Comparison of ENCODE assay signal across 18 cellular contexts in genomic region chr4:1959104-1959384, GRCh38.
"Had no signal": no experiment of that assay in that cellular context is flagged by ENCODE, and none has a peak within 500 bp of the region (broad histone marks: within the 10 kb centered on the region; RNA-seq: fewer than 3 reads in every experiment).

No MANE protein-coding gene starts in this region.

- DNase-seq: activated CD4-positive, alpha-beta memory T cell treated with anti-CD3 and anti-CD28 coated beads, Interleukin-2, amount 10 ng/mL, durations not matched to agents 7 days and 5 days; activated effector memory CD4-positive, alpha-beta T cell treated with Interleukin-2 at 50 U/mL for 16 hours; activated naive CD4-positive, alpha-beta T cell treated with anti-CD3 and anti-CD28 coated beads, Interleukin-2, amount 50 U/mL, for 16 hours; activated T-cell treated with anti-CD3 and anti-CD28 coated beads, Interleukin-2, amount 50 U/mL, for 4 hours; amniotic stem cell; body of pancreas; dermis blood vessel endothelial cell; islet precursor cell; mucosa of descending colon; naive thymus-derived CD4-positive, alpha-beta T cell; nucleus accumbens; right cardiac atrium; stimulated activated CD4-positive, alpha-beta T cell treated with anti-CD3 and anti-CD28 coated beads, Interleukin-15, amount 100 ng/mL, for 24 hours; stimulated activated CD4-positive, alpha-beta T cell treated with anti-CD3 and anti-CD28 coated beads, Interleukin-4, amount 100 ng/mL, for 1 hour; stimulated activated naive B cell treated with anti-CD40 and anti-IgM and Interleukin-4, amounts not matched to agents 10 μg/mL and 1 μg/mL and 100 μg/mL, for 72 hours; thyroid gland; uterus had no signal

- H3K9me3 Mint-ChIP-seq: activated CD4-positive, alpha-beta memory T cell treated with anti-CD3 and anti-CD28 coated beads, Interleukin-2, amount 10 ng/mL, durations not matched to agents 7 days and 5 days; activated T-cell treated with anti-CD3 and anti-CD28 coated beads, Interleukin-2, amount 50 U/mL, for 4 hours; naive thymus-derived CD4-positive, alpha-beta T cell; stimulated activated naive B cell treated with anti-CD40 and anti-IgM and Interleukin-4, amounts not matched to agents 10 μg/mL and 1 μg/mL and 100 μg/mL, for 72 hours had no signal

- H3K9me3 ChIP-seq: body of pancreas, mucosa of descending colon, thyroid gland, uterus had no signal

- H3K27ac Mint-ChIP-seq: activated CD4-positive, alpha-beta memory T cell treated with anti-CD3 and anti-CD28 coated beads, Interleukin-2, amount 10 ng/mL, durations not matched to agents 7 days and 5 days; naive thymus-derived CD4-positive, alpha-beta T cell; stimulated activated naive B cell treated with anti-CD40 and anti-IgM and Interleukin-4, amounts not matched to agents 10 μg/mL and 1 μg/mL and 100 μg/mL, for 72 hours had no signal

- H3K27ac ChIP-seq: body of pancreas, skin epidermis, thyroid gland, uterus had no signal

- H3K4me1 Mint-ChIP-seq: stimulated activated naive B cell treated with anti-CD40 and anti-IgM and Interleukin-4, amounts not matched to agents 10 μg/mL and 1 μg/mL and 100 μg/mL, for 72 hours had no signal

- H3K4me3 Mint-ChIP-seq: activated CD4-positive, alpha-beta memory T cell treated with anti-CD3 and anti-CD28 coated beads, Interleukin-2, amount 10 ng/mL, durations not matched to agents 7 days and 5 days; activated T-cell treated with anti-CD3 and anti-CD28 coated beads, Interleukin-2, amount 50 U/mL, for 4 hours; naive thymus-derived CD4-positive, alpha-beta T cell; stimulated activated naive B cell treated with anti-CD40 and anti-IgM and Interleukin-4, amounts not matched to agents 10 μg/mL and 1 μg/mL and 100 μg/mL, for 72 hours had no signal

- H3K4me3 ChIP-seq: body of pancreas, mucosa of descending colon, skin epidermis, thyroid gland, uterus had no signal

- H3K27me3 ChIP-seq: body of pancreas, thyroid gland, uterus had no signal

- H3K4me1 ChIP-seq: thyroid gland, uterus had no signal

- H3K36me3 ChIP-seq: uterus had no signal

- H3K27me3 Mint-ChIP-seq: activated CD4-positive, alpha-beta memory T cell treated with anti-CD3 and anti-CD28 coated beads, Interleukin-2, amount 10 ng/mL, durations not matched to agents 7 days and 5 days; naive thymus-derived CD4-positive, alpha-beta T cell; stimulated activated naive B cell treated with anti-CD40 and anti-IgM and Interleukin-4, amounts not matched to agents 10 μg/mL and 1 μg/mL and 100 μg/mL, for 72 hours had no signal
